In genomic region chr11:60321051-60321450, GRCh38 we compare ENCODE assay signal across 24 cellular contexts. TPM values are rescaled to one million over a fixed set of nuclear protein-coding genes. Genes with fewer than 3 reads are reported as not detected.
"Had no signal": no experiment of that assay in that cellular context is flagged by ENCODE, and none has a peak within 500 bp of the region (broad histone marks: within the 10 kb centered on the region; RNA-seq: fewer than 3 reads in every experiment).

No MANE protein-coding gene starts in this region.

- H3K9me3 ChIP-seq: testis, thoracic aorta, thyroid gland, upper lobe of right lung, uterus, vagina had no signal

- FAIRE-seq: urothelium cell line had no signal

- DNase-seq: stimulated activated CD4-positive, alpha-beta T cell treated with anti-CD3 and anti-CD28 coated beads, Interleukin-2, amount 100 ng/mL, for 48 hours; stimulated activated CD4-positive, alpha-beta T cell treated with anti-CD3 and anti-CD28 coated beads, Interleukin-4, amount 100 ng/mL, for 1 hour; stimulated activated CD4-positive, alpha-beta T cell treated with anti-CD3 and anti-CD28 coated beads, Interleukin-4, amount 100 ng/mL, for 24 hours; stimulated activated CD4-positive, alpha-beta T cell treated with anti-CD3 and anti-CD28 coated beads, Interleukin-4, amount 100 ng/mL, for 4 hours; stimulated activated CD8-positive, alpha-beta memory T cell treated with anti-CD3 and anti-CD28 coated beads, Interleukin-4, amount 100 ng/mL, for 48 hours; stimulated activated naive B cell treated with anti-CD40 and anti-IgM and Interleukin-4, amounts not matched to agents 10 μg/mL and 1 μg/mL and 100 μg/mL, for 72 hours; stimulated activated naive CD4-positive, alpha-beta T cell; stimulated activated naive CD4-positive, alpha-beta T cell treated with Interleukin-2 at 50 U/mL for 16 hours; stimulated activated naive CD8-positive, alpha-beta T cell treated with anti-CD3 and anti-CD28 coated beads, Interleukin-15, amount 100 ng/mL, for 72 hours; stimulated activated naive CD8-positive, alpha-beta T cell treated with anti-CD3 and anti-CD28 coated beads, Interleukin-15, Interleukin-2, amounts not matched to agents 100 U/mL and 50 U/mL, for 24 hours; stomach; substantia nigra; testis; thyroid gland; transverse colon; trophoblast cell; upper lobe of left lung; upper lobe of right lung; uterus had no signal

- H3K27ac ChIP-seq: stomach, suprapubic skin, testis, thoracic aorta, thyroid gland, tibial nerve, transverse colon, upper lobe of left lung, upper lobe of right lung, uterus, vagina had no signal

- H3K36me3 ChIP-seq: stomach, suprapubic skin, thoracic aorta, thyroid gland, tibial nerve, transverse colon, upper lobe of left lung, upper lobe of right lung, uterus, vagina had no signal

- H3K4me3 ChIP-seq: stomach, suprapubic skin, testis, thoracic aorta, thyroid gland, tibial nerve, transverse colon, upper lobe of left lung, upper lobe of right lung, uterus, vagina had no signal

- H3K4me1 ChIP-seq: stomach, suprapubic skin, testis, thyroid gland, tibial nerve, transverse colon, upper lobe of left lung, upper lobe of right lung, uterus, vagina had no signal

- H3K27me3 ChIP-seq: stomach, suprapubic skin, testis, thyroid gland, tibial nerve, transverse colon, upper lobe of left lung, upper lobe of right lung, uterus, vagina had no signal

RNA-seq across cellular contexts. Expression of gene MS4A6E, which starts 6.0 kb away (rescaled TPM):
- polyA plus RNA-seq: stomach had no signal
